ENCODE assay signal across 1 cellular context in the genomic region with DNA sequence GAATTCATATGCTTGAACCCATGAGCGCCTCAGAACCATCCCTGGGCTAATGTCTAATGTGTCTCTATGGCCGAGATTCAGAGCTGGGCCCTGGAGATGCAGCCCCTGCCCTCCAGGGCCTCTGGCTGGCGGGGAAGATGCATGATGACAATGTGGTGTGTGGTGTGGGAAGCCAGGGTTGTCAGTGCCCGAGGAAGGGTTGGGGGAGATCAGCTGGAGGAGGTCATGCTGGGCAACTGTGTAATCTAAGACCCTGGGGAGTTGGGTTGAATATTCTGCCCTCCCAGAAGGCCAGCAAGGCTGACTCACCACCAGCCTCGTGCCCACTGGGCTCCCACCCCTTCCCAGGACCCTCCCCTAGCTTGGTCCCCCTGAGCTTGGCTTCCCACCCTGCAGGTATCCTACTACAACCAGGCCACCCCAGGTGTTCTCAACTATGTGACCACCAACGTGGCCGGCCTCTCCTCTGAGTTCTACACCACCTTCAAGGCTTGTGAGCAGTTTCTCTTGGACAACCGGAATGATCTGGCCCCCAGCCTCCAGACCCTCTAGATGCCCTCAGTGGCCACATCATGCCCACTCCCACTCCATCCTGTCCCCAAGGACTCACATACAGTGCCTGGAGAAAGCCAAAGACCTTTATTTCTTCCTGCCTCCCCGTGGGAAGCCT.
TF ChIP-seq lines count a peak whose summit lies in the region.

No MANE protein-coding gene starts in this region.

TF ChIP-seq in H1, 55 proteins besides CTCF, POLR2A, EP300 and RAD21 (continued from another document):
- no peak for TF ChIP-seq CBX8 (IDR thresholded peaks at IDR 0.05; ENCODE audit: borderline replicate concordance, low read depth, low read length)
- TF ChIP-seq, protein P1, sequence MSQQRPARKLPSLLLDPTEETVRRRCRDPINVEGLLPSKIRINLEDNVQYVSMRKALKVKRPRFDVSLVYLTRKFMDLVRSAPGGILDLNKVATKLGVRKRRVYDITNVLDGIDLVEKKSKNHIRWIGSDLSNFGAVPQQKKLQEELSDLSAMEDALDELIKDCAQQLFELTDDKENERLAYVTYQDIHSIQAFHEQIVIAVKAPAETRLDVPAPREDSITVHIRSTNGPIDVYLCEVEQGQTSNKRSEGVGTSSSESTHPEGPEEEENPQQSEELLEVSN (IDR thresholded peaks at IDR 0.05), result no peak
- TF ChIP-seq CBX5 (IDR thresholded peaks at IDR 0.05; ENCODE audit: low read depth, low read length), result no peak
